ENCODE assay signal across 8 cellular contexts in genomic region chr1:23368562-23369334, GRCh38. TPM values are rescaled to one million over a fixed set of nuclear protein-coding genes. Genes with fewer than 3 reads are reported as not detected.
A peak's percentile ranks its signal among the peaks of the same experiment; 100 is the strongest.
DNase-seq lines count a peak whose midpoint lies in the region; ATAC-seq and TF ChIP-seq lines count a peak whose summit lies in the region.

No MANE protein-coding gene starts in this region.

- H3K4me3 ChIP-seq in AG09309 (ENCODE audit: control insufficient read depth, low read depth, low read length) (peak overlapping the region; percentile 80), cardiac fibroblast (replicated peaks in 1 of 2; ENCODE audit: low read depth in 2 of 2, low read length in 2 of 2) (peak overlapping the region; percentile 72 to 93)

- DNase-seq in AG09309 (ENCODE audit: low read depth): peak; percentile 67
- peak; percentile 96 for DNase-seq in NCI-H2227 (lab: John Stamatoyannopoulos, UW; ENCODE audit: unreplicated experiment)
- peak; percentile 87 for DNase-seq in activated B cell treated with CpG ODN at 0.5 μM for 24 hours
- peak; percentile 89 to 94 for DNase-seq in cardiac fibroblast (ENCODE audit: low read depth in 2 of 2)
- peak; percentile 97 for DNase-seq in islet precursor cell
- DNase-seq in stimulated activated CD4-positive, alpha-beta T cell treated with anti-CD3 and anti-CD28 coated beads, Interleukin-12 subunit alpha, Interleukin-12 subunit beta, amount 100 ng/mL, for 4 hours: peak; percentile 87

- POLR2A ChIA-PET in activated B cell treated with CpG ODN at 0.5 μM for 24 hours (lab: Charles Lee): interaction anchor here (0.5 to 7.4 kb wide), 7 partner anchors 11 to 591 kb away, joined by 3 to 136 read pairs (median 4); partner anchors contain the start of genes ASAP3, HNRNPR and PNRC2

- CTCF ChIA-PET in activated B cell treated with CpG ODN at 0.5 μM for 24 hours (lab: Charles Lee): interaction anchor here (1.1 kb wide), 1 partner anchor 35 kb away, joined by 3 read pairs; no protein-coding TSS in a partner anchor

- ATAC-seq in GM18873 (IDR thresholded peaks at IDR 0.05; ENCODE audit: low FRiP score, unreplicated experiment): peak; percentile 48
- ATAC-seq in HG03135 (IDR thresholded peaks at IDR 0.05; ENCODE audit: unreplicated experiment): peak; percentile 64
- ATAC-seq in activated B cell treated with CpG ODN at 0.5 μM for 24 hours (ENCODE audit: low read depth): peak; percentile 74

- H3K9me3 Mint-ChIP-seq in activated B cell treated with CpG ODN at 0.5 μM for 24 hours: no peaks in the 10 kb centered on the region

- TF ChIP-seq CTCF in AG09309 (IDR thresholded peaks at IDR 0.05; ENCODE audit: control insufficient read depth, insufficient read depth, low read depth, low read length, missing control alignments) (no peak), activated B cell treated with CpG ODN at 0.5 μM for 24 hours (IDR thresholded peaks at IDR 0.05) (no peak), cardiac fibroblast (IDR thresholded peaks at IDR 0.05; ENCODE audit: low read depth, low read length) (no peak)

- peak overlapping the region; percentile 97 for H3K4me3 Mint-ChIP-seq in activated B cell treated with CpG ODN at 0.5 μM for 24 hours

- H3K27me3 Mint-ChIP-seq in activated B cell treated with CpG ODN at 0.5 μM for 24 hours: no peaks in the 10 kb centered on the region

- H3K27ac Mint-ChIP-seq in activated B cell treated with CpG ODN at 0.5 μM for 24 hours: peak overlapping the region; percentile 97

- peaks cover 26% of the 10 kb centered on the region for H3K4me1 Mint-ChIP-seq in activated B cell treated with CpG ODN at 0.5 μM for 24 hours

- intact Hi-C loops in activated B cell treated with CpG ODN at 0.5 μM for 24 hours (cut with micrococcal nuclease): loop anchor here (1.0 to 10.0 kb wide), 5 partner anchors 24 to 1376 kb away; partner anchors contain the start of genes ASAP3, CLIC4, E2F2 and HNRNPR

- peaks cover 23% of the 10 kb centered on the region for H3K36me3 Mint-ChIP-seq in activated B cell treated with CpG ODN at 0.5 μM for 24 hours (ENCODE audit: low read depth)

RNA-seq across cellular contexts. Expression of gene ZNF436, which starts 0.9 kb away (rescaled TPM):
- total RNA-seq in activated B cell treated with CpG ODN at 0.5 μM for 24 hours: 5.1 and 5.6 TPM in 2 replicates

RNA-seq across cellular contexts. Expression of gene HNRNPR, which starts 24.7 kb away (rescaled TPM):
- total RNA-seq in activated B cell treated with CpG ODN at 0.5 μM for 24 hours: 171 and 172 TPM in 2 replicates

RNA-seq across cellular contexts. Expression of gene TCEA3, which starts 55.8 kb away (rescaled TPM):
- total RNA-seq in activated B cell treated with CpG ODN at 0.5 μM for 24 hours: not detected in 2 replicates

Comparison
In these comparisons a context has a peak if more than half of its experiments do, and no peak if none do; other contexts are left out.
1. Peak in every context shown above with its lines: DNase-seq, ATAC-seq and H3K4me3 ChIP-seq.